Comparison of ENCODE assay signal across 8 cellular contexts in the genomic region with DNA sequence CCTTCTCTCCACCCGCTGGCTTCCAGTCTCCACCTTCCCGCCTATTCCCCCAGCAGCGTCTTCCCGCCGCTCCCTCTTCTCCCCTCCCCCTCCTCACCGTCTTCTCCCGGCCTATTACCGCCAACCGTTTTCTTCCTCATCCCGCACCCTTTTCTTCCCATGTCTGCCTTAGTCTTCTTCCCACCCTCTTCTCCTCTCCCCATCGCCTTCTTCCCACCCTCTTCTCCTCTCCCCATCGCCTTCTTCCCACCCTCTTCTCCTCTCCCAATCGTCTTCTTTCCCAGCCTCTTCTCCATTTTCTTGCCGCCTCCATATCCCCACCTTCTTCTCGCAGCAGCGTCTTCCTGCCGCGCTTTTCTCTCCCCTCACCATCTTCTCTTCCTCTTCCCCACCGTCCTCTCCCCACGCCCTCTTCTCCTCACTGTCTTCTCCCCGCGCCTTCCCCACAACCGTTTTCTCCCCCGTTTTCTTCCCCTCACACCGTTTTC. TPM values are rescaled to one million over a fixed set of nuclear protein-coding genes. Genes with fewer than 3 reads are reported as not detected.
DNase-seq lines count a peak whose midpoint lies in the region; ATAC-seq and TF ChIP-seq lines count a peak whose summit lies in the region.
"Not testable (repeated sequence)": the region's sequence is repeated elsewhere in the genome, so short reads cannot be mapped to it uniquely, and the experiment has no call there.

No MANE protein-coding gene starts in this region.

- not testable (repeated sequence) for TF ChIP-seq EP300 in tibial nerve (IDR thresholded peaks at IDR 0.05)

- POLR2A ChIA-PET in T-cell (lab: Charles Lee) = not testable (repeated sequence)

- not testable (repeated sequence) for TF ChIP-seq POLR2A in tibial nerve (IDR thresholded peaks at IDR 0.05)

- H3K27me3 Mint-ChIP-seq in T-cell; activated naive CD4-positive, alpha-beta T cell treated with anti-CD3 and anti-CD28 coated beads, Interleukin-2, amount 50 U/mL, for 24 hours: not testable (repeated sequence)

- not testable (repeated sequence) for H3K27me3 ChIP-seq in esophagus (ENCODE audit: control insufficient read depth in 1 of 2, insufficient read depth in 2 of 2, low read length in 2 of 2); left lung
- peaks cover 0 to 19% of the 10 kb centered on the region in 2 donors for H3K27me3 ChIP-seq in tibial nerve

- ATAC-seq in T-cell (replicated peaks in 1 of 4) (peak; percentile 51 to 66 (median 63)), left lung (peak; percentile 59), sciatic nerve (peak; percentile 92)

- intact Hi-C loops in left lung (cut with DNase I); sciatic nerve (cut with DNase I): not testable (repeated sequence)

- H3K4me1 ChIP-seq in esophagus (ENCODE audit: control insufficient read depth in 2 of 2, insufficient read depth in 2 of 2, low read length in 1 of 2); left lung; tibial nerve: not testable (repeated sequence)

- H3K9me3 Mint-ChIP-seq in T-cell; activated naive CD4-positive, alpha-beta T cell treated with anti-CD3 and anti-CD28 coated beads, Interleukin-2, amount 50 U/mL, for 24 hours: not testable (repeated sequence)

- CTCF ChIA-PET in T-cell (lab: Charles Lee) = not testable (repeated sequence)

- H3K4me3 Mint-ChIP-seq in T-cell = peak overlapping the region; percentile 85 to 97 (median 89)
- peak overlapping the region; percentile 97 for H3K4me3 Mint-ChIP-seq in activated naive CD4-positive, alpha-beta T cell treated with anti-CD3 and anti-CD28 coated beads, Interleukin-2, amount 50 U/mL, for 24 hours

- peak; percentile 36 for DNase-seq in ELR (ENCODE audit: low read depth)
- DNase-seq in T-cell = peak in 9 of 34 experiments; percentile 3 to 38 (median 17)
- DNase-seq in left lung; sciatic nerve (ENCODE audit: low spot score): not testable (repeated sequence)
- peak in 1 of 2 donors; percentile 18 for DNase-seq in tibial nerve (ENCODE audit: low spot score in 2 of 2)

- peak overlapping the region; percentile 79 to 88 for H3K27ac Mint-ChIP-seq in T-cell
- H3K27ac Mint-ChIP-seq in activated naive CD4-positive, alpha-beta T cell treated with anti-CD3 and anti-CD28 coated beads, Interleukin-2, amount 50 U/mL, for 24 hours = peak overlapping the region; percentile 97

- not testable (repeated sequence) for H3K36me3 ChIP-seq in KOPT-K1 (ENCODE audit: insufficient read depth, low read length); esophagus (ENCODE audit: control insufficient read depth in 2 of 2, insufficient read depth in 2 of 2, low read length in 1 of 2); left lung; tibial nerve

- H3K27ac ChIP-seq in KOPT-K1 (ENCODE audit: low read depth, low read length, poor library complexity, severe bottlenecking) (peak overlapping the region; percentile 97), esophagus (ENCODE audit: low read depth in 2 of 2, low read length in 1 of 2) (peak overlapping the region; percentile 56 to 71), tibial nerve (peak overlapping the region in 3 of 4 donors; percentile 58 to 79 (median 70))
- not testable (repeated sequence) for H3K27ac ChIP-seq in left lung

- peaks cover 19 to 34% (median 28%) of the 10 kb centered on the region in 3 donors for H3K4me1 Mint-ChIP-seq in T-cell
- peaks cover 27% of the 10 kb centered on the region for H3K4me1 Mint-ChIP-seq in activated naive CD4-positive, alpha-beta T cell treated with anti-CD3 and anti-CD28 coated beads, Interleukin-2, amount 50 U/mL, for 24 hours

- H3K9me3 ChIP-seq in KOPT-K1 (ENCODE audit: insufficient read depth, low read length, poor library complexity, severe bottlenecking); esophagus (ENCODE audit: control insufficient read depth in 2 of 2, insufficient read depth in 1 of 2, low read depth in 1 of 2, low read length in 1 of 2); left lung; tibial nerve: not testable (repeated sequence)

- not testable (repeated sequence) for TF ChIP-seq CTCF in left lung (IDR thresholded peaks at IDR 0.05); tibial nerve (IDR thresholded peaks at IDR 0.05)

- not testable (repeated sequence) for H3K36me3 Mint-ChIP-seq in T-cell; activated naive CD4-positive, alpha-beta T cell treated with anti-CD3 and anti-CD28 coated beads, Interleukin-2, amount 50 U/mL, for 24 hours

- H3K4me3 ChIP-seq in esophagus (ENCODE audit: low read depth in 1 of 2, low read length in 2 of 2) (peak overlapping the region; percentile 38 to 44), left lung (peak overlapping the region; percentile 13 to 39), tibial nerve (peak overlapping the region; percentile 26 to 52 (median 40))

- 2% methylated on average over 20 to 23 of the region's 25 CpGs for WGBS in esophagus, 2 donors
- 1 to 2% methylated on average over 25 of the region's 25 CpGs for WGBS in tibial nerve, 2 donors

RNA-seq across cellular contexts. Expression of a gene that starts 33.8 kb away (rescaled TPM):
- total RNA-seq in T-cell (not detected), left lung (1 to 10 TPM; 2.3 to 3.1 TPM), sciatic nerve (not detected), tibial nerve (not detected)
- polyA plus RNA-seq in esophagus = 10 to 100 TPM; 14.4 to 21.5 TPM

RNA-seq across cellular contexts. Expression of a gene that starts 48.1 kb away (rescaled TPM):
- 10 to 100 TPM in 3 of 5 donors, 1 to 10 TPM in 2; 8.3 to 14.7 (median 13.1) TPM for total RNA-seq in T-cell
- polyA plus RNA-seq in esophagus = 10 to 100 TPM; 70.8 to 73.6 TPM
- total RNA-seq in left lung = 10 to 100 TPM; 38.1 to 45.3 TPM
- total RNA-seq in sciatic nerve = 28.0 TPM
- 10 to 100 TPM; 48.0 to 69.5 (median 59.3) TPM for total RNA-seq in tibial nerve
